ENCODE assay signal across 7 cellular contexts in the genomic region with DNA sequence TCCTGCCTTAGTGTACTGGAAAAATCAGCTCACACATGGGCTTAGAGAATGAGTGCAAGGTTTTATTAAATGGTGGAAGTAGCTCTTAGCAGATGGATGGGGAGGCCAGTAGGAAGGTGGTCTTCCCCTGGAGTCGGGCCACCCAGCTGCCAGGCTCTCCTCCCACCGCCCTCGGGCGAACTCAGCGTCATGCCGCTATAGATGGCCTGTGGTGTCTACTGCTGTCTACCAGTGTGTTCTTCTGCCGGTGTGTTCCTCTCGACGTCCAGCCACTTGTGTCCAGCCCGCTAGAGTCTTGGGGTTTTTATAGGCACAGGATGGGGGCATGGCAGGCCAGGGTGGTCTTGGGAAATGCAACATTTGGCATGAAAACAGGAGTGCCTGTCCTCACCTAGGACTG.
"Had no signal": no experiment of that assay in that cellular context is flagged by ENCODE, and none has a peak within 500 bp of the region (broad histone marks: within the 10 kb centered on the region; RNA-seq: fewer than 3 reads in every experiment).

No MANE protein-coding gene starts in this region.

- H3K27ac ChIP-seq: HL-60 had no signal

- DNase-seq: IMR-90, KBM-7 had no signal

- H3K36me3 Mint-ChIP-seq: IgD-negative memory B cell had no signal

- H3K4me3 ChIP-seq: K562 had no signal

- H3K4me3 Mint-ChIP-seq: IgD-negative memory B cell had no signal

- H3K27ac Mint-ChIP-seq: IgD-negative memory B cell had no signal

- FAIRE-seq: HepG2, HTR-8/SVneo, K562 had no signal

- H3K27me3 Mint-ChIP-seq: IgD-negative memory B cell had no signal

- ATAC-seq: HepG2, K562 had no signal
